Comparison of ENCODE assay signal across 9 cellular contexts in genomic region chr11:95068549-95068948, GRCh38. TPM values are rescaled to one million over a fixed set of nuclear protein-coding genes. Genes with fewer than 3 reads are reported as not detected.
DNase-seq lines count a peak whose midpoint lies in the region; ATAC-seq and TF ChIP-seq lines count a peak whose summit lies in the region.
"Had no signal": no experiment of that assay in that cellular context is flagged by ENCODE, and none has a peak within 500 bp of the region (broad histone marks: within the 10 kb centered on the region; RNA-seq: fewer than 3 reads in every experiment).

No MANE protein-coding gene starts in this region.

- no peaks in the 10 kb centered on the region for H3K4me1 ChIP-seq in BE2C

- no peaks in the 10 kb centered on the region for H3K27me3 ChIP-seq in BE2C

- peaks cover 6% of the 10 kb centered on the region; the same call in 1 of the 2 replicates for H3K36me3 ChIP-seq in BE2C

- intact Hi-C loops in lower leg skin (cut with DNase I; ENCODE audit: low total_unique reads), result no loop called here

- peak overlapping the region; percentile 87 for H3K4me3 ChIP-seq in BE2C (ENCODE audit: low read depth, low read length)
- H3K4me3 ChIP-seq in lower leg skin (ENCODE audit: low read depth, poor library complexity, severe bottlenecking), result peak overlapping the region; percentile 71

- TF ChIP-seq CTCF in BE2C (IDR thresholded peaks at IDR 0.05; ENCODE audit: low read depth, low read length) (no peak), lower leg skin (IDR thresholded peaks at IDR 0.05) (no peak)

- 2 to 5% methylated on average over 5 of the region's 5 CpGs for WGBS in lower leg skin, 2 donors

- ATAC-seq in GM19043 (IDR thresholded peaks at IDR 0.05; ENCODE audit: low read depth, unreplicated experiment) (peak; percentile 68), HG03280 (IDR thresholded peaks at IDR 0.05; ENCODE audit: unreplicated experiment) (peak; percentile 65)

- peak; percentile 84 for DNase-seq in BE2C
- peak; percentile 90 for DNase-seq in NCI-H460 (ENCODE audit: extremely low read depth, low read depth)
- DNase-seq in activated CD4-positive, alpha-beta T cell treated with anti-CD3 and anti-CD28 coated beads for 1 hour, result peak; percentile 32
- peak; percentile 96 for DNase-seq in dermis blood vessel endothelial cell
- peak; percentile 92 to 95 for DNase-seq in lower leg skin (ENCODE audit: low spot score in 2 of 2)
- peak in 2 of 3 experiments; percentile 15 to 39 for DNase-seq in stimulated activated CD4-positive, alpha-beta T cell treated with anti-CD3 and anti-CD28 coated beads, TNF-alpha, amount 100 ng/mL, for 4 hours (ENCODE audit: low read depth in 3 of 3)

- no peaks in the 10 kb centered on the region for H3K9me3 ChIP-seq in BE2C

- TF ChIP-seq POLR2A in lower leg skin (IDR thresholded peaks at IDR 0.05), result peak in 1 of 2 donors; percentile 22

RNA-seq across cellular contexts. Expression of gene SRSF8, which starts 1.8 kb away (rescaled TPM):
- polyA plus RNA-seq in BE2C (2012; ENCODE audit: insufficient read depth, insufficient read length, low read depth), result 147 TPM
- 17.6 and 21.0 TPM in 2 replicates for total RNA-seq in NCI-H460 (2014; rRNA removed; shearing (Covaris generic))
- polyA plus RNA-seq in NCI-H460 (2014; cell fraction: nucleus; rRNA removed), result 16.9 and 17.8 TPM in 2 replicates
- total RNA-seq in dermis blood vessel endothelial cell (17.9 and 27.0 TPM in 2 replicates), lower leg skin (10 to 100 TPM; 28.6 to 51.2 (median 41.3) TPM)

RNA-seq across cellular contexts. Expression of gene KDM4F, which starts 19.3 kb away (rescaled TPM):
- not detected for polyA plus RNA-seq in BE2C (2012; ENCODE audit: insufficient read depth, insufficient read length, low read depth)
- total RNA-seq in NCI-H460 (2014; rRNA removed; shearing (Covaris generic)), result not detected in 2 replicates
- not detected in 2 replicates for polyA plus RNA-seq in NCI-H460 (2014; cell fraction: nucleus; rRNA removed)
- total RNA-seq in dermis blood vessel endothelial cell (not detected in 2 replicates), lower leg skin (not detected)
- polyA plus RNA-seq: adipose tissue had no signal

RNA-seq across cellular contexts. Expression of gene ENDOD1, which starts 21.1 kb away (rescaled TPM):
- 24.1 TPM for polyA plus RNA-seq in BE2C (2012; ENCODE audit: insufficient read depth, insufficient read length, low read depth)
- total RNA-seq in NCI-H460 (2014; rRNA removed; shearing (Covaris generic)), result 8.9 and 10.3 TPM in 2 replicates
- 12.2 and 13.9 TPM in 2 replicates for polyA plus RNA-seq in NCI-H460 (2014; cell fraction: nucleus; rRNA removed)
- total RNA-seq in dermis blood vessel endothelial cell (61.1 and 74.7 TPM in 2 replicates), lower leg skin (100 to 1,000 TPM in 1 of 4 donors, 10 to 100 TPM in 3; 57.6 to 113 (median 87.2) TPM)

RNA-seq across cellular contexts. Expression of gene KDM4E, which starts 43.5 kb away (rescaled TPM):
- not detected for polyA plus RNA-seq in BE2C (2012; ENCODE audit: insufficient read depth, insufficient read length, low read depth)
- total RNA-seq in NCI-H460 (2014; rRNA removed; shearing (Covaris generic)), result not detected in 2 replicates
- not detected in 2 replicates for polyA plus RNA-seq in NCI-H460 (2014; cell fraction: nucleus; rRNA removed)
- total RNA-seq in dermis blood vessel endothelial cell, result not detected in 2 replicates
- total RNA-seq in lower leg skin, result not detected
- polyA plus RNA-seq: adipose tissue had no signal

Comparison
In these comparisons a context has a peak if more than half of its experiments do, and no peak if none do; other contexts are left out.
1. Peak in every context shown above with its lines: DNase-seq, ATAC-seq and H3K4me3 ChIP-seq.
2. DNase-seq: peak in every context shown above with its lines; median percentile 96 in dermis blood vessel endothelial cell; 94 in lower leg skin; 90 in NCI-H460; 84 in BE2C; 32 in activated CD4-positive, alpha-beta T cell treated with anti-CD3 and anti-CD28 coated beads for 1 hour; 27 in stimulated activated CD4-positive, alpha-beta T cell treated with anti-CD3 and anti-CD28 coated beads, TNF-alpha, amount 100 ng/mL, for 4 hours.